21 cellular contexts compared by ENCODE assay signal in the genomic region with DNA sequence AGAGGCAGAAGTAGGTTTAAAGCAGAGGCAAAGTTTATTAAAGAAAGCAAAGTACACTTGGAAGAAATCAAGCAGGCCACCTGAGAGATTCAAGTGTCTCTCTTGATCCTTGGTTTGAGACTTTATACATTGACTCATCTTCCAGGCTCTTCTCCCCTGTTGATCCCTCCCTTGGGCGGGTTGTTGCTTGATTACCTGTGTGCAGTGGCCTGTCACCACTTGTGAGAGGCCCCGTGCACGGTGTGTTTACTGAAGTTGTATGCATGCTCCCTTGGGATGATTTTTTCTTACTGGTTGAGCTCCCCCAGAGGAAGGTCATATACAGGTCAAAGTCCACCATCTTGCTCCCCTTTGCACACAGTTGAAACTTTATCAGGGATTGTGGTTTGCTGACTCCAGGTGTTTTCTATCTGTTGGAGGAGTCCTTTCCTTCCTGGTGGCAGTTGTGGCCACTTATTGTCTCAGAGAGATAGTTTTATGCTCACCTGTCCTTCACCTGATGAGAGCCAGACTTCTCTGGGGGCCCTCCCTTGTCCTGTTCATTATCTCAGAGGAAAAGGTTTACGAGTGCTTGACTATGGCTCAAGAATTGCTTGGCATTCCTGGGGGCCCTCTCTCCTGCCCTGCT. TPM values are rescaled to one million over a fixed set of nuclear protein-coding genes. Genes with fewer than 3 reads are reported as not detected.
"Had no signal": no experiment of that assay in that cellular context is flagged by ENCODE, and none has a peak within 500 bp of the region (broad histone marks: within the 10 kb centered on the region; RNA-seq: fewer than 3 reads in every experiment).

No MANE protein-coding gene starts in this region.

- H3K4me1 ChIP-seq: ascending aorta, breast epithelium, gastrocnemius medialis, heart left ventricle, left lung, right atrium auricular region, thyroid gland had no signal

- H3K4me3 ChIP-seq: ascending aorta, breast epithelium, gastrocnemius medialis, heart left ventricle, left lung, right atrium auricular region, thyroid gland had no signal

- H3K27me3 ChIP-seq: ascending aorta, breast epithelium, gastrocnemius medialis, left lung, right atrium auricular region, thyroid gland had no signal

- DNase-seq: activated CD4-positive, alpha-beta T cell treated with anti-CD3 and anti-CD28 coated beads for 1 hour; activated CD4-positive, alpha-beta T cell treated with anti-CD3 and anti-CD28 coated beads, Interleukin-2, amount 50 U/mL, for 48 hours; activated naive CD4-positive, alpha-beta T cell treated with anti-CD3 and anti-CD28 coated beads for 36 hours; activated naive CD8-positive, alpha-beta T cell treated with anti-CD3 and anti-CD28 coated beads, Interleukin-2, amount 50 U/mL, for 24 hours; dermis blood vessel endothelial cell; effector memory CD8-positive, alpha-beta T cell; gastrocnemius medialis; heart left ventricle; left lung; naive thymus-derived CD8-positive, alpha-beta T cell; stimulated activated CD4-positive, alpha-beta T cell treated with anti-CD3 and anti-CD28 coated beads, Interleukin-2, amount 100 ng/mL, for 48 hours; T1000 had no signal

- H3K9me3 ChIP-seq: ascending aorta, breast epithelium, gastrocnemius medialis, heart left ventricle, left lung, right atrium auricular region, thyroid gland had no signal

- H3K27ac ChIP-seq: ascending aorta, breast epithelium, gastrocnemius medialis, heart left ventricle, left lung, right atrium auricular region, thyroid gland had no signal

- H3K36me3 ChIP-seq: ascending aorta, breast epithelium, gastrocnemius medialis, heart left ventricle, left lung, right atrium auricular region, thyroid gland had no signal

RNA-seq across cellular contexts. Expression of a gene that starts 16.3 kb away (rescaled TPM):
- total RNA-seq: activated naive CD4-positive, alpha-beta T cell treated with anti-CD3 and anti-CD28 coated beads for 36 hours; activated T-helper 17 cell treated with anti-CD3 and anti-CD28 coated beads, Interleukin-2, amount 50 U/mL, for 72 hours; ascending aorta; dermis blood vessel endothelial cell; epithelial cell of proximal tubule; gastrocnemius medialis; heart left ventricle; left lung; mucosa of gallbladder; naive thymus-derived CD8-positive, alpha-beta T cell; posterior vena cava; right atrium auricular region; skeletal muscle tissue had no signal

RNA-seq across cellular contexts. Expression of a gene that starts 52.2 kb away (rescaled TPM):
- total RNA-seq: activated naive CD4-positive, alpha-beta T cell treated with anti-CD3 and anti-CD28 coated beads for 36 hours; ascending aorta; dermis blood vessel endothelial cell; gastrocnemius medialis; heart left ventricle; naive thymus-derived CD8-positive, alpha-beta T cell; posterior vena cava; right atrium auricular region had no signal

RNA-seq across cellular contexts. Expression of a gene that starts 52.4 kb away (rescaled TPM):
- total RNA-seq: activated naive CD4-positive, alpha-beta T cell treated with anti-CD3 and anti-CD28 coated beads for 36 hours; activated T-helper 17 cell treated with anti-CD3 and anti-CD28 coated beads, Interleukin-2, amount 50 U/mL, for 72 hours; ascending aorta; naive thymus-derived CD8-positive, alpha-beta T cell had no signal
